Comparison of ENCODE assay signal across 11 cellular contexts in genomic region chr14:101813833-101814232, GRCh38. TPM values are rescaled to one million over a fixed set of nuclear protein-coding genes. Genes with fewer than 3 reads are reported as not detected.
DNase-seq lines count a peak whose midpoint lies in the region; ATAC-seq and TF ChIP-seq lines count a peak whose summit lies in the region.
"Had no signal": no experiment of that assay in that cellular context is flagged by ENCODE, and none has a peak within 500 bp of the region (broad histone marks: within the 10 kb centered on the region; RNA-seq: fewer than 3 reads in every experiment).

No MANE protein-coding gene starts in this region.

- intact Hi-C loops in CD14-positive monocyte (cut with micrococcal nuclease), result loop anchor here in 1 of 2 donors (5.0 kb wide), 1 partner anchor 107 kb away; no protein-coding TSS in a partner anchor
- intact Hi-C loops in ascending aorta (cut with DNase I), result loop anchor here (5.0 kb wide), 1 partner anchor 1437 kb away; the partner anchor contains the start of gene WDR25
- intact Hi-C loops in lower leg skin (cut with DNase I; ENCODE audit: low total_unique reads), result no loop called here

- H3K27ac Mint-ChIP-seq in CD14-positive monocyte, result peak overlapping the region in 4 of 7 donors; percentile 22 to 63 (median 36)

- H3K9me3 ChIP-seq in ascending aorta, result no peaks in the 10 kb centered on the region
- no peaks in the 10 kb centered on the region for H3K9me3 ChIP-seq in neutrophil

- WGBS in lower leg skin, 2 donors, result 82% methylated on average over 1 of the region's 1 CpG

- no peak overlapping the region for H3K4me3 ChIP-seq in KMS-11 (IDR thresholded peaks at IDR 0.05; ENCODE audit: insufficient read depth, low read depth, low read length)
- H3K4me3 ChIP-seq in ascending aorta, result no peak overlapping the region
- no peak overlapping the region for H3K4me3 ChIP-seq in neutrophil (ENCODE audit: low read depth in 1 of 2, low read length in 1 of 2)
- no peak overlapping the region for H3K4me3 ChIP-seq in lower leg skin (ENCODE audit: low read depth, poor library complexity, severe bottlenecking)
- H3K4me3 ChIP-seq: dorsolateral prefrontal cortex had no signal

- TF ChIP-seq CTCF in CD14-positive monocyte (IDR thresholded peaks at IDR 0.05), result no peak
- no peak for TF ChIP-seq CTCF in KMS-11 (conservative IDR thresholded peaks at IDR 0.05; ENCODE audit: low read depth, low read length)
- TF ChIP-seq CTCF in ascending aorta (IDR thresholded peaks at IDR 0.05), result no peak
- no peak for TF ChIP-seq CTCF in neutrophil (IDR thresholded peaks at IDR 0.05)
- no peak for TF ChIP-seq CTCF in lower leg skin (IDR thresholded peaks at IDR 0.05)

- 0 out of 2 replicates have a peak, but pooled peaks cover 4% of the 10 kb centered on the region for H4K20me1 ChIP-seq in KMS-11 (ENCODE audit: insufficient read depth)

- H2AFZ ChIP-seq in KMS-11 (ENCODE audit: low read depth), result no peak overlapping the region

- H3K9me3 Mint-ChIP-seq in CD14-positive monocyte, result no peaks in the 10 kb centered on the region

- no peak overlapping the region for H3K4me3 Mint-ChIP-seq in CD14-positive monocyte

- no peak for TF ChIP-seq POLR2A in lower leg skin (IDR thresholded peaks at IDR 0.05)

- H3K9ac ChIP-seq in KMS-11, result no peak overlapping the region

- H3K27me3 Mint-ChIP-seq in CD14-positive monocyte (ENCODE audit: low read depth in 3 of 3), result peaks cover 0 to 1% (median 0%) of the 10 kb centered on the region in 3 donors

- peaks cover 85% of the 10 kb centered on the region for H3K79me2 ChIP-seq in KMS-11 (ENCODE audit: insufficient read depth, low read depth)

- no peak for ATAC-seq in GM21717 (IDR thresholded peaks at IDR 0.05; ENCODE audit: unreplicated experiment)
- no peak for ATAC-seq in HG02970 (IDR thresholded peaks at IDR 0.05; ENCODE audit: low FRiP score, unreplicated experiment)

- no peak for DNase-seq in CD14-positive monocyte (ENCODE audit: low spot score)
- DNase-seq in ascending aorta (ENCODE audit: low spot score in 2 of 2), result no peak
- DNase-seq in lower leg skin (ENCODE audit: low spot score in 2 of 2), result no peak
- no peak for DNase-seq in DMS79 (lab: John Stamatoyannopoulos, UW)
- DNase-seq: dorsolateral prefrontal cortex, glutamatergic neuron, NCI-H446 had no signal

- H3K4me1 Mint-ChIP-seq in CD14-positive monocyte, result peaks cover 38% of the 10 kb centered on the region

- H3K27ac ChIP-seq in KMS-11, result no peak overlapping the region
- peak overlapping the region; percentile 13 to 61 for H3K27ac ChIP-seq in ascending aorta
- H3K27ac ChIP-seq in neutrophil, result peak overlapping the region; percentile 36

- no peaks in the 10 kb centered on the region for H3K27me3 ChIP-seq in KMS-11 (ENCODE audit: insufficient read depth, low read depth)
- no peaks in the 10 kb centered on the region for H3K27me3 ChIP-seq in ascending aorta
- H3K27me3 ChIP-seq in neutrophil, result no peaks in the 10 kb centered on the region
- H3K27me3 ChIP-seq: dorsolateral prefrontal cortex had no signal

- H3K4me1 ChIP-seq in KMS-11 (ENCODE audit: low read depth, poor library complexity, severe bottlenecking), result peaks cover 54% of the 10 kb centered on the region
- peaks cover 6 to 27% of the 10 kb centered on the region in 2 donors for H3K4me1 ChIP-seq in ascending aorta
- H3K4me1 ChIP-seq in neutrophil (ENCODE audit: control insufficient read depth in 1 of 2, insufficient read depth in 1 of 2, low read depth in 1 of 2, low read length in 1 of 2), result peaks cover 19 to 20% of the 10 kb centered on the region in 2 experiments

- peaks cover 37 to 49% of the 10 kb centered on the region in 2 donors for H3K36me3 Mint-ChIP-seq in CD14-positive monocyte

- peak overlapping the region; percentile 99; the same call in 1 of the 2 replicates for H3K4me2 ChIP-seq in KMS-11

- H3K36me3 ChIP-seq in KMS-11 (ENCODE audit: insufficient read depth) (no peaks in the 10 kb centered on the region), ascending aorta (no peaks in the 10 kb centered on the region), neutrophil (peaks cover 12% of the 10 kb centered on the region)

RNA-seq across cellular contexts. Expression of gene PPP2R5C, which starts 52.3 kb away (rescaled TPM):
- 10 to 100 TPM; 61.9 to 64.0 TPM for polyA plus RNA-seq in CD14-positive monocyte
- total RNA-seq in ascending aorta (45.6 TPM), lower leg skin (10 to 100 TPM; 74.6 to 89.9 (median 80.3) TPM)
